1 cellular context compared by ENCODE assay signal in genomic region chr12:116194935-116195431, GRCh38.
TF ChIP-seq lines count a peak whose summit lies in the region.

No MANE protein-coding gene starts in this region.

TF ChIP-seq in GM12878, 131 proteins besides CTCF, POLR2A, EP300 and RAD21 (continued from another document):
- peak; percentile 75 for TF ChIP-seq TBL1XR1 (IDR thresholded peaks at IDR 0.05; ENCODE audit: low read depth, low read length)
